Comparison of ENCODE assay signal across 9 cellular contexts in genomic region chr11:1303196-1303821, GRCh38. TPM values are rescaled to one million over a fixed set of nuclear protein-coding genes. Genes with fewer than 3 reads are reported as not detected.
DNase-seq lines count a peak whose midpoint lies in the region; ATAC-seq and TF ChIP-seq lines count a peak whose summit lies in the region.
"Had no signal": no experiment of that assay in that cellular context is flagged by ENCODE, and none has a peak within 500 bp of the region (broad histone marks: within the 10 kb centered on the region; RNA-seq: fewer than 3 reads in every experiment).

No MANE protein-coding gene starts in this region.

- peak overlapping the region in 1 of 4 donors; percentile 18 for H3K4me3 ChIP-seq in stomach

- intact Hi-C loops in stomach (cut with DNase I; ENCODE audit: low total_unique reads): no loop called here

- peak; percentile 49 for DNase-seq in NCI-H2029 (lab: John Stamatoyannopoulos, UW)
- DNase-seq in NCI-H2029 treated with DMSO at 0.1 percent for 48 hours (lab: John Stamatoyannopoulos, UW): no peak
- peak; percentile 68 for DNase-seq in WTC11 (ENCODE audit: low spot score)
- DNase-seq in iPS-NIHi7 (ENCODE audit: extremely low spot score): peak; percentile 53
- peak; percentile 57 for DNase-seq in stomach
- DNase-seq in NCI-H748 treated with DMSO at 0.1 percent for 48 hours (lab: John Stamatoyannopoulos, UW): no peak
- DNase-seq: stimulated activated CD4-positive, alpha-beta T cell treated with anti-CD3 and anti-CD28 coated beads, Interleukin-4, amount 100 ng/mL, for 1 hour had no signal

- H3K4me3 Mint-ChIP-seq in WTC11: no peak overlapping the region

- H3K36me3 Mint-ChIP-seq in WTC11: no peaks in the 10 kb centered on the region

- TF ChIP-seq CTCF in WTC11 (IDR thresholded peaks at IDR 0.05) (peak; percentile 57), stomach (IDR thresholded peaks at IDR 0.05) (peak in 1 of 7 experiments; percentile 21)

- 68 to 76% (median 68%) methylated on average over 24 of the region's 24 CpGs for WGBS in stomach, 5 donors

- ATAC-seq in WTC11 (peak; percentile 80), HG03097 (IDR thresholded peaks at IDR 0.05; ENCODE audit: low FRiP score, unreplicated experiment) (no peak), HG03139 (IDR thresholded peaks at IDR 0.05; ENCODE audit: unreplicated experiment) (no peak)

- no peaks in the 10 kb centered on the region for H3K9me3 ChIP-seq in stomach

- no peaks in the 10 kb centered on the region for H3K27me3 Mint-ChIP-seq in WTC11 (ENCODE audit: low read depth)

- no peak for TF ChIP-seq POLR2A in stomach (IDR thresholded peaks at IDR 0.05)

- H3K27ac Mint-ChIP-seq in WTC11: 0 out of 2 replicates have a peak overlapping the region, but pooled peaks have one; percentile 49

- peak overlapping the region; percentile 49 to 96 (median 77) for H3K27ac ChIP-seq in stomach

- H3K27me3 ChIP-seq in stomach: no peaks in the 10 kb centered on the region

- peaks cover 85 to 100% (median 95%) of the 10 kb centered on the region in 4 donors for H3K4me1 ChIP-seq in stomach

- peaks cover 0 to 20% (median 10%) of the 10 kb centered on the region in 4 donors for H3K36me3 ChIP-seq in stomach

- CTCF ChIA-PET in WTC11 (lab: Charles Lee): interaction anchor here (0.6 to 1.5 kb wide), 3 partner anchors 45 to 554 kb away, joined by 3 to 4 read pairs (median 4); partner anchors contain the start of gene BRSK2

- no peak for TF ChIP-seq EP300 in stomach (IDR thresholded peaks at IDR 0.05)

- H3K4me1 Mint-ChIP-seq in WTC11: peaks cover 25% of the 10 kb centered on the region

- H3K9me3 Mint-ChIP-seq in WTC11: no peaks in the 10 kb centered on the region

- POLR2A ChIA-PET in WTC11 (lab: Charles Lee): no interaction called here

TF ChIP-seq in WTC11, 78 proteins besides CTCF, POLR2A, EP300 and RAD21:
- TF ChIP-seq SMAD4 (CRISPR knock-in tag; IDR thresholded peaks at IDR 0.05) (no peak), GRHL2 (CRISPR knock-in tag; IDR thresholded peaks at IDR 0.05; ENCODE audit: insufficient replicate concordance, severe bottlenecking) (no peak), ZNF425 (CRISPR knock-in tag; conservative IDR thresholded peaks at IDR 0.05) (no peak), ZNF219 (CRISPR knock-in tag; IDR thresholded peaks at IDR 0.05; ENCODE audit: borderline replicate concordance) (no peak), ZNF138 (CRISPR knock-in tag; conservative IDR thresholded peaks at IDR 0.05) (no peak), ZNF281 (CRISPR knock-in tag; IDR thresholded peaks at IDR 0.05) (no peak), RELA (CRISPR knock-in tag; IDR thresholded peaks at IDR 0.05; ENCODE audit: borderline replicate concordance) (no peak), STAT6 (CRISPR knock-in tag; conservative IDR thresholded peaks at IDR 0.05; ENCODE audit: low read depth) (no peak), NR1H2 (CRISPR knock-in tag; IDR thresholded peaks at IDR 0.05) (no peak), FOXP1 (CRISPR knock-in tag; IDR thresholded peaks at IDR 0.05; ENCODE audit: borderline replicate concordance) (no peak), PREB (CRISPR knock-in tag; IDR thresholded peaks at IDR 0.05; ENCODE audit: borderline replicate concordance) (no peak), CREB1 (CRISPR knock-in tag; IDR thresholded peaks at IDR 0.05) (no peak), HMGA2 (CRISPR knock-in tag; IDR thresholded peaks at IDR 0.05) (no peak), ZMAT4 (CRISPR knock-in tag; IDR thresholded peaks at IDR 0.05) (no peak)

RNA-seq across cellular contexts. Expression of gene TOLLIP, which starts 6.1 kb away (rescaled TPM):
- total RNA-seq in WTC11 (2021) (25.8 to 32.3 TPM (median 31.6 TPM) in 3 replicates), stomach (100 to 1,000 TPM in 1 of 5 donors, 10 to 100 TPM in 4; 14.9 to 119 (median 55.4) TPM)
- 10 to 100 TPM; 23.9 to 29.3 (median 26.9) TPM for polyA plus RNA-seq in stomach

Comparison
In these comparisons a context has a peak if more than half of its experiments do, and no peak if none do; other contexts are left out.
1. DNase-seq: peak in NCI-H2029 (single experiment), WTC11 (single experiment), iPS-NIHi7 (single experiment) and stomach (single experiment); none in NCI-H2029 treated with DMSO at 0.1 percent for 48 hours (single experiment) and NCI-H748 treated with DMSO at 0.1 percent for 48 hours (single experiment).